Comparison of ENCODE assay signal across 8 cellular contexts in genomic region chr5:133051547-133052316, GRCh38.
DNase-seq lines count a peak whose midpoint lies in the region; ATAC-seq lines count a peak whose summit lies in the region.

TSS of gene HSPA4 (plus strand) at chr5:133052013. CDS start at chr5:133052251, 238 bp downstream.

- H3K9me3 ChIP-seq in BLaER1 treated with 17β-estradiol and CSF1 and Interleukin-3, amounts not matched to agents 10 nM and 100 nM (replicated peaks in 1 of 11): peaks cover 0 to 10% (median 4%) of the 10 kb centered on the region in 11 experiments; a peak in 8 of 22 replicates

- H3K27me3 ChIP-seq in BLaER1 treated with 17β-estradiol and CSF1 and Interleukin-3, amounts not matched to agents 10 nM and 100 nM: no peaks in the 10 kb centered on the region

- H3K9ac ChIP-seq in BLaER1 treated with 17β-estradiol and CSF1 and Interleukin-3, amounts not matched to agents 10 nM and 100 nM: peak within 1 kb of the TSS; percentile 94 to 100 (median 98)

- peaks cover 0 to 31% (median 26%) of the 10 kb centered on the region in 11 experiments; a peak in 19 of 22 replicates for H3K36me3 ChIP-seq in BLaER1 treated with 17β-estradiol and CSF1 and Interleukin-3, amounts not matched to agents 10 nM and 100 nM

- ATAC-seq in GM19351 (IDR thresholded peaks at IDR 0.05; ENCODE audit: unreplicated experiment) (peak; percentile 79), HG03521 (IDR thresholded peaks at IDR 0.05; ENCODE audit: unreplicated experiment) (peak; percentile 80)

- H3K4me2 ChIP-seq in BLaER1 treated with 17β-estradiol and CSF1 and Interleukin-3, amounts not matched to agents 10 nM and 100 nM: peak within 1 kb of the TSS; percentile 92 to 100 (median 96)

- H4K20me1 ChIP-seq in BLaER1 treated with 17β-estradiol and CSF1 and Interleukin-3, amounts not matched to agents 10 nM and 100 nM: peaks cover 37 to 44% (median 41%) of the 10 kb centered on the region in 11 experiments; a peak in 21 of 22 replicates

- peaks cover 49 to 67% (median 57%) of the 10 kb centered on the region in 10 experiments for H3K4me1 ChIP-seq in BLaER1 treated with 17β-estradiol and CSF1 and Interleukin-3, amounts not matched to agents 10 nM and 100 nM

- H3K4me3 ChIP-seq in BLaER1 treated with 17β-estradiol and CSF1 and Interleukin-3, amounts not matched to agents 10 nM and 100 nM: peak within 1 kb of the TSS; percentile 85 to 99 (median 90)

- peak; percentile 99 for DNase-seq in NCI-H748 (lab: John Stamatoyannopoulos, UW; ENCODE audit: unreplicated experiment)
- DNase-seq in activated CD4-positive, alpha-beta T cell treated with anti-CD3 and anti-CD28 coated beads, Interleukin-2, amount 50 U/mL, for 1 hour: peak; percentile 96
- peak; percentile 99 for DNase-seq in dedifferentiated amniotic fluid mesenchymal stem cell (ENCODE audit: extremely low spot score)
- DNase-seq in left kidney (ENCODE audit: low read depth, low spot score): peak; percentile 100
- DNase-seq in stimulated activated CD4-positive, alpha-beta T cell treated with anti-CD3 and anti-CD28 coated beads, Interleukin-2, amount 100 ng/mL, for 24 hours: peak; percentile 96 to 98

- H3K27ac ChIP-seq in BLaER1 treated with 17β-estradiol and CSF1 and Interleukin-3, amounts not matched to agents 10 nM and 100 nM: peak within 1 kb of the TSS; percentile 97 to 99 (median 99)

Comparison
In these comparisons a context has a peak if more than half of its experiments do, and no peak if none do; other contexts are left out.
1. Peak in every context shown above with its lines: DNase-seq, ATAC-seq, H3K4me3 ChIP-seq and H3K27ac ChIP-seq.